In genomic region chr3:172622916-172623700, GRCh38 we compare ENCODE assay signal across 9 cellular contexts.
DNase-seq lines count a peak whose midpoint lies in the region; ATAC-seq and TF ChIP-seq lines count a peak whose summit lies in the region.
"Had no signal": no experiment of that assay in that cellular context is flagged by ENCODE, and none has a peak within 500 bp of the region (broad histone marks: within the 10 kb centered on the region; RNA-seq: fewer than 3 reads in every experiment).

No MANE protein-coding gene starts in this region.

- no peaks in the 10 kb centered on the region for H4K20me1 ChIP-seq in OCI-LY7 (ENCODE audit: insufficient read depth, low read length)

- CTCF ChIA-PET in OCI-LY7 (lab: Charles Lee; ENCODE audit: unreplicated experiment): no interaction called here

- no peaks in the 10 kb centered on the region for H3K9me2 ChIP-seq in OCI-LY7 (ENCODE audit: insufficient read depth, low read length)

- H3K9me3 ChIP-seq in OCI-LY7 (ENCODE audit: low read length): no peaks in the 10 kb centered on the region

- intact Hi-C loops in OCI-LY7 (cut with micrococcal nuclease; ENCODE audit: unreplicated experiment): no loop called here

- POLR2A ChIA-PET in OCI-LY7 (lab: Charles Lee): interaction anchor here (0.6 to 1.1 kb wide), 6 partner anchors 12 to 1360 kb away, joined by 3 to 5 read pairs (median 3); no protein-coding TSS in a partner anchor

- BruUV-seq in OCI-LY7 (replicated peaks; lab: Mats Ljungman, UMichigan): no TSS peak

- H3K27ac ChIP-seq in OCI-LY7 (ENCODE audit: low read depth, low read length, poor library complexity, severe bottlenecking): no peak overlapping the region

- no peaks in the 10 kb centered on the region for H3K79me2 ChIP-seq in OCI-LY7 (ENCODE audit: insufficient read depth, low read depth, low read length)

- H3K4me2 ChIP-seq in OCI-LY7 (ENCODE audit: low read length): no peak overlapping the region

- H3K4me3 ChIP-seq in OCI-LY7 (ENCODE audit: low read depth, low read length, poor library complexity, severe bottlenecking): no peak overlapping the region

- no peaks in the 10 kb centered on the region for H3K36me3 ChIP-seq in OCI-LY7 (ENCODE audit: insufficient read depth, low read length)

- DNase-seq in AG20443 (ENCODE audit: low spot score) (peak; percentile 38), OCI-LY7 (ENCODE audit: low spot score) (peak; percentile 29), amniotic stem cell (lab: John Stamatoyannopoulos, UW) (peak; percentile 19), iPS-NIHi11 (ENCODE audit: low spot score) (peak; percentile 38), NCI-H1694 treated with DMSO at 0.1 percent for 48 hours (lab: John Stamatoyannopoulos, UW) (no peak)
- peak; percentile 19 for DNase-seq in stimulated activated CD4-positive, alpha-beta T cell treated with anti-CD3 and anti-CD28 coated beads, Interleukin-4, amount 100 ng/mL, for 4 hours
- DNase-seq: naive B cell had no signal

- H2AFZ ChIP-seq in OCI-LY7 (ENCODE audit: low read length): no peak overlapping the region

- no peaks in the 10 kb centered on the region for H3K4me1 ChIP-seq in OCI-LY7 (ENCODE audit: insufficient read depth, low read length, poor library complexity, severe bottlenecking)

- ATAC-seq in GM18868 (IDR thresholded peaks at IDR 0.05; ENCODE audit: unreplicated experiment) (peak; percentile 46), HG03565 (IDR thresholded peaks at IDR 0.05; ENCODE audit: unreplicated experiment) (no peak)

- TF ChIP-seq CTCF in OCI-LY7 (conservative IDR thresholded peaks at IDR 0.05; ENCODE audit: low read length): peak; percentile 92
